ENCODE assay signal across 9 cellular contexts in genomic region chr2:156321243-156321904, GRCh38. TPM values are rescaled to one million over a fixed set of nuclear protein-coding genes. Genes with fewer than 3 reads are reported as not detected.
DNase-seq lines count a peak whose midpoint lies in the region; ATAC-seq, FAIRE-seq and TF ChIP-seq lines count a peak whose summit lies in the region.
"Had no signal": no experiment of that assay in that cellular context is flagged by ENCODE, and none has a peak within 500 bp of the region (broad histone marks: within the 10 kb centered on the region; RNA-seq: fewer than 3 reads in every experiment).

No MANE protein-coding gene starts in this region.

- H3K36me3 Mint-ChIP-seq in astrocyte (ENCODE audit: low read depth, unreplicated experiment) = no peaks in the 10 kb centered on the region

- H3K4me1 ChIP-seq in astrocyte (ENCODE audit: insufficient read depth, low read length) (peaks cover 22% of the 10 kb centered on the region), lung (ENCODE audit: control insufficient read depth in 2 of 2, insufficient read depth in 2 of 2, low read length in 2 of 2) (peaks cover 2 to 14% of the 10 kb centered on the region in 2 donors), tibial artery (peaks cover 0 to 21% (median 14%) of the 10 kb centered on the region in 4 donors)

- intact Hi-C loops in tibial artery (cut with DNase I; ENCODE audit: low total_unique reads) = no loop called here

- no peak overlapping the region for H3K27ac Mint-ChIP-seq in astrocyte (ENCODE audit: unreplicated experiment)

- H3K36me3 ChIP-seq in astrocyte (ENCODE audit: insufficient read depth, low read length) (no peaks in the 10 kb centered on the region), lung (ENCODE audit: control insufficient read depth in 2 of 2, insufficient read depth in 2 of 2, low read length in 2 of 2) (peaks cover 4 to 6% of the 10 kb centered on the region in 2 donors), tibial artery (peaks cover 5 to 17% (median 11%) of the 10 kb centered on the region in 3 donors)

- H3K4me3 ChIP-seq in astrocyte (ENCODE audit: insufficient read depth, low read depth, low read length) (peak overlapping the region; percentile 29), lung (peak overlapping the region; percentile 40), tibial artery (peak overlapping the region; percentile 54 to 63)

- no peak overlapping the region for H3K4me3 Mint-ChIP-seq in astrocyte (ENCODE audit: unreplicated experiment)

- no peak for FAIRE-seq in astrocyte (lab: Jason Lieb, UNC)

- no peaks in the 10 kb centered on the region for H3K79me2 ChIP-seq in astrocyte (ENCODE audit: insufficient read depth, low read length)

- H4K20me1 ChIP-seq in astrocyte (ENCODE audit: insufficient read depth, low read length) = no peaks in the 10 kb centered on the region

- H3K27me3 Mint-ChIP-seq in astrocyte (ENCODE audit: low read depth, unreplicated experiment) = peaks cover 7% of the 10 kb centered on the region

- H3K27me3 ChIP-seq in astrocyte (ENCODE audit: insufficient read depth, low read length) (peaks cover 66% of the 10 kb centered on the region), lung (ENCODE audit: control insufficient read depth, insufficient read depth) (no peaks in the 10 kb centered on the region), tibial artery (no peaks in the 10 kb centered on the region)

- no peak overlapping the region for H3K9ac ChIP-seq in astrocyte (ENCODE audit: low read length)

- peaks cover 7% of the 10 kb centered on the region for H3K9me3 ChIP-seq in astrocyte (ENCODE audit: insufficient read depth, low read depth, low read length)
- peaks cover 0 to 3% of the 10 kb centered on the region in 2 donors for H3K9me3 ChIP-seq in lung (ENCODE audit: control insufficient read depth in 2 of 2, insufficient read depth in 1 of 2, low read length in 1 of 2)
- no peaks in the 10 kb centered on the region for H3K9me3 ChIP-seq in tibial artery

- peaks cover 3% of the 10 kb centered on the region for H3K9me3 Mint-ChIP-seq in astrocyte (ENCODE audit: unreplicated experiment)

- no peaks in the 10 kb centered on the region for H3K4me1 Mint-ChIP-seq in astrocyte (ENCODE audit: low read depth, unreplicated experiment)

- no peak overlapping the region for H2AFZ ChIP-seq in astrocyte (ENCODE audit: low read depth, low read length)

- peak; percentile 25 for DNase-seq in activated CD4-positive, alpha-beta T cell treated with anti-CD3 and anti-CD28 coated beads for 1 hour
- no peak for DNase-seq in activated CD4-positive, alpha-beta T cell treated with anti-CD3 and anti-CD28 coated beads, Interleukin-2, amount 50 U/mL, for 4 hours
- DNase-seq in astrocyte (ENCODE audit: low read depth) (no peak), lung (ENCODE audit: low spot score) (no peak), tibial artery (no peak), H4 (ENCODE audit: low spot score) (no peak)

- H3K27ac ChIP-seq in astrocyte (ENCODE audit: low read depth, low read length) (no peak overlapping the region), lung (ENCODE audit: low read depth in 1 of 2, low read length in 1 of 2) (no peak overlapping the region), tibial artery (peak overlapping the region; percentile 77 to 82)
- H3K27ac ChIP-seq: C4-2B had no signal

- WGBS in lung, 2 donors = 3 to 5% methylated on average over 31 of the region's 31 CpGs

- peak overlapping the region; percentile 82 for H3K4me2 ChIP-seq in astrocyte (ENCODE audit: low read length)

- ATAC-seq in lung (ENCODE audit: insufficient read depth, low FRiP score) = no peak
- ATAC-seq in HG03039 (IDR thresholded peaks at IDR 0.05; ENCODE audit: unreplicated experiment) = no peak
- no peak for ATAC-seq in GM21576 (IDR thresholded peaks at IDR 0.05; ENCODE audit: unreplicated experiment)

- TF ChIP-seq CTCF in astrocyte (IDR thresholded peaks at IDR 0.05; ENCODE audit: insufficient read depth, low read depth, low read length) (no peak), lung (IDR thresholded peaks at IDR 0.05; ENCODE audit: control extremely low read depth, extremely low read depth) (no peak), tibial artery (IDR thresholded peaks at IDR 0.05) (no peak)

RNA-seq across cellular contexts. Expression of gene NR4A2, which starts 11.1 kb away (rescaled TPM):
- 1.2 and 1.3 TPM in 2 replicates for total RNA-seq in astrocyte
- total RNA-seq in lung = 1 to 10 TPM; 4.2 to 7.9 TPM
- 1 to 10 TPM; 3.7 to 7.0 TPM for polyA plus RNA-seq in lung
- 0.70 TPM in 1 of 2 replicates, not detected in the other for total RNA-seq in H4 (2014; rRNA removed; shearing (Covaris generic))

Comparison
In these comparisons a context has a peak if more than half of its experiments do, and no peak if none do; other contexts are left out.
1. H3K27ac ChIP-seq: peak in tibial artery (2 of 2); none in astrocyte (single experiment) and lung (0 of 2).
2. Peak in every context shown above with its lines, with median percentiles within 50 percentile points of each other: H3K4me3 ChIP-seq.